In genomic region chr22:38750104-38750503, GRCh38 we compare ENCODE assay signal across 1 cellular context.
TF ChIP-seq lines count a peak whose summit lies in the region.

No MANE protein-coding gene starts in this region.

TF ChIP-seq in SK-N-SH treated with all-trans-retinoic acid at 6 μM for 48 hours, 23 proteins besides CTCF, POLR2A, EP300 and RAD21 (continued from another document):
- no peak for TF ChIP-seq TSHZ2 (CRISPR knock-in tag; IDR thresholded peaks at IDR 0.05)
- TF ChIP-seq PATZ1 (CRISPR knock-in tag; IDR thresholded peaks at IDR 0.05; ENCODE audit: borderline replicate concordance), result no peak
- TF ChIP-seq CREB5 (CRISPR knock-in tag; IDR thresholded peaks at IDR 0.05; ENCODE audit: low read depth), result no peak
- no peak for TF ChIP-seq SNAI2 (CRISPR knock-in tag; IDR thresholded peaks at IDR 0.05)
TF ChIP-seq in SK-N-SH treated with all-trans-retinoic acid at 6 μM for 48 hours: peak in this region for 0.
